8 cellular contexts compared by ENCODE assay signal in genomic region chr19:2622371-2622961, GRCh38.
A peak's percentile ranks its signal among the peaks of the same experiment; 100 is the strongest.
DNase-seq lines count a peak whose midpoint lies in the region; ATAC-seq and TF ChIP-seq lines count a peak whose summit lies in the region.
"Not testable (repeated sequence)": the region's sequence is repeated elsewhere in the genome, so short reads cannot be mapped to it uniquely, and the experiment has no call there.

No MANE protein-coding gene starts in this region.

- in situ Hi-C loops in GM23248 (cut with MboI): not testable (repeated sequence)

- intact Hi-C loops in spleen (cut with DNase I; ENCODE audit: low total_unique reads): not testable (repeated sequence)

- not testable (repeated sequence) for TF ChIP-seq POLR2A in spleen (IDR thresholded peaks at IDR 0.05); upper lobe of left lung (IDR thresholded peaks at IDR 0.05)

- H2AFZ ChIP-seq in DND-41 (ENCODE audit: low read depth, low read length): peak overlapping the region; percentile 19; the same call in 1 of the 2 replicates
- peak overlapping the region; percentile 84 for H2AFZ ChIP-seq in GM23248
- H2AFZ ChIP-seq in SU-DHL-6 (ENCODE audit: low read depth, low read length, severe bottlenecking): not testable (repeated sequence)

- not testable (repeated sequence) for H3K9me2 ChIP-seq in GM23248 (ENCODE audit: insufficient read depth); SU-DHL-6 (replicated peaks; ENCODE audit: insufficient read depth, low read length)

- H3K9ac ChIP-seq in DND-41 (ENCODE audit: low read depth, low read length) (peak overlapping the region; percentile 19), GM23248 (peak overlapping the region; percentile 60), SU-DHL-6 (ENCODE audit: low read length) (peak overlapping the region; percentile 71)

- not testable (repeated sequence) for H3K27me3 ChIP-seq in DND-41 (ENCODE audit: insufficient read depth, low read length, poor library complexity); GM23248 (replicated peaks; ENCODE audit: insufficient read depth); SU-DHL-6 (ENCODE audit: low read length); spleen (replicated peaks in 1 of 7); upper lobe of left lung

- POLR2A ChIA-PET in activated CD4-positive, alpha-beta memory T cell treated with anti-CD3 and anti-CD28 coated beads, Interleukin-2, amount 10 ng/mL, durations not matched to agents 7 days and 5 days (lab: Charles Lee): interaction anchor here (0.6 to 10.6 kb wide), 7 partner anchors 69 to 333 kb away, joined by 3 to 220 read pairs (median 4); partner anchors contain the start of genes GADD45B and LMNB2

- H3K79me2 ChIP-seq in DND-41 (ENCODE audit: insufficient read depth, low read length); GM23248 (ENCODE audit: insufficient read depth); SU-DHL-6 (ENCODE audit: insufficient read depth, low read length): not testable (repeated sequence)

- not testable (repeated sequence) for TF ChIP-seq EP300 in upper lobe of left lung (IDR thresholded peaks at IDR 0.05)

- not testable (repeated sequence) for H3K9me3 Mint-ChIP-seq in activated CD4-positive, alpha-beta memory T cell treated with anti-CD3 and anti-CD28 coated beads, Interleukin-2, amount 10 ng/mL, durations not matched to agents 7 days and 5 days

- H3F3A ChIP-seq in GM23248 (ENCODE audit: insufficient read depth): not testable (repeated sequence)
- H3F3A ChIP-seq in SU-DHL-6 (ENCODE audit: insufficient read depth): peaks cover 63% of the 10 kb centered on the region

- 52 to 66% methylated on average over 13 to 40 of the region's 40 CpGs for WGBS in GM23248 (ENCODE audit: low coverage in 1 of 2, low lambda C conversion rate in 2 of 2, missing lambda C conversion rate in 2 of 2), 2 experiments
- 62 to 81% (median 74%) methylated on average over 37 to 40 of the region's 40 CpGs for WGBS in spleen, 5 donors
- WGBS in upper lobe of left lung, 2 donors: 91% methylated on average over 35 to 38 of the region's 40 CpGs

- H3K27me3 Mint-ChIP-seq in activated CD4-positive, alpha-beta memory T cell treated with anti-CD3 and anti-CD28 coated beads, Interleukin-2, amount 10 ng/mL, durations not matched to agents 7 days and 5 days: not testable (repeated sequence)

- peak overlapping the region; percentile 58 for H3K4me3 Mint-ChIP-seq in activated CD4-positive, alpha-beta memory T cell treated with anti-CD3 and anti-CD28 coated beads, Interleukin-2, amount 10 ng/mL, durations not matched to agents 7 days and 5 days

- peak overlapping the region in 1 of 2 experiments; percentile 25; a peak in 1 of 4 replicates for H3K4me3 ChIP-seq in DND-41 (ENCODE audit: low read depth in 1 of 2, low read length in 2 of 2)
- H3K4me3 ChIP-seq in GM23248: peak overlapping the region; percentile 43
- H3K4me3 ChIP-seq in SU-DHL-6 (ENCODE audit: insufficient read depth, low read length, poor library complexity, severe bottlenecking): peak overlapping the region; percentile 50
- peak overlapping the region in 1 of 8 donors; percentile 62 for H3K4me3 ChIP-seq in spleen
- not testable (repeated sequence) for H3K4me3 ChIP-seq in upper lobe of left lung

- H4K20me1 ChIP-seq in DND-41 (ENCODE audit: insufficient read depth, low read length); GM23248 (ENCODE audit: insufficient read depth); SU-DHL-6 (ENCODE audit: low read depth, low read length): not testable (repeated sequence)

- peaks cover 66% of the 10 kb centered on the region for H3K4me1 ChIP-seq in DND-41 (ENCODE audit: insufficient read depth, low read length)
- H3K4me1 ChIP-seq in GM23248 (ENCODE audit: insufficient read depth): peaks cover 15% of the 10 kb centered on the region
- H3K4me1 ChIP-seq in spleen: peaks cover 65 to 100% (median 92%) of the 10 kb centered on the region in 6 donors
- H3K4me1 ChIP-seq in upper lobe of left lung: peaks cover 36 to 89% (median 65%) of the 10 kb centered on the region in 4 donors

- not testable (repeated sequence) for ATAC-seq in DND-41 (ENCODE audit: insufficient read depth, low read depth); upper lobe of left lung (ENCODE audit: low FRiP score in 2 of 2)

- not testable (repeated sequence) for TF ChIP-seq CTCF in DND-41 (IDR thresholded peaks at IDR 0.05; ENCODE audit: borderline replicate concordance, extremely low read depth, low read length, poor library complexity, severe bottlenecking); SU-DHL-6 (IDR thresholded peaks at IDR 0.05; ENCODE audit: insufficient read depth, low read length, poor library complexity, severe bottlenecking); upper lobe of left lung (IDR thresholded peaks at IDR 0.05)
- peak in 1 of 11 experiments; percentile 26 for TF ChIP-seq CTCF in spleen (IDR thresholded peaks at IDR 0.05 in 8 of 11, conservative IDR thresholded peaks at IDR 0.05 in 3 of 11)

- peak overlapping the region; percentile 87 for H3K27ac Mint-ChIP-seq in activated CD4-positive, alpha-beta memory T cell treated with anti-CD3 and anti-CD28 coated beads, Interleukin-2, amount 10 ng/mL, durations not matched to agents 7 days and 5 days

- H3K4me2 ChIP-seq in DND-41 (ENCODE audit: insufficient read depth, low read length): peak overlapping the region; percentile 18
- H3K4me2 ChIP-seq in GM23248 (ENCODE audit: unreplicated experiment): peak overlapping the region; percentile 28
- peak overlapping the region; percentile 82 for H3K4me2 ChIP-seq in SU-DHL-6 (ENCODE audit: low read depth, low read length, poor library complexity, severe bottlenecking)

- CTCF ChIA-PET in activated CD4-positive, alpha-beta memory T cell treated with anti-CD3 and anti-CD28 coated beads, Interleukin-2, amount 10 ng/mL, durations not matched to agents 7 days and 5 days (lab: Charles Lee): interaction anchor here (0.8 to 4.6 kb wide), 7 partner anchors 9 to 149 kb away, joined by 3 to 46 read pairs (median 4); partner anchors contain the start of gene GADD45B

- peaks cover 58% of the 10 kb centered on the region for H3K4me1 Mint-ChIP-seq in activated CD4-positive, alpha-beta memory T cell treated with anti-CD3 and anti-CD28 coated beads, Interleukin-2, amount 10 ng/mL, durations not matched to agents 7 days and 5 days

- not testable (repeated sequence) for H3K36me3 ChIP-seq in DND-41 (ENCODE audit: insufficient read depth, low read length); GM23248 (ENCODE audit: low read depth); SU-DHL-6 (ENCODE audit: low read length); spleen; upper lobe of left lung

- H3K9me3 ChIP-seq in DND-41 (ENCODE audit: insufficient read depth, low read length, severe bottlenecking); GM23248 (ENCODE audit: low read depth); SU-DHL-6 (ENCODE audit: insufficient read depth, low read length); spleen; upper lobe of left lung: not testable (repeated sequence)

- DNase-seq in DND-41 (peak; percentile 79), GM23248 (peak; percentile 37), spleen (peak; percentile 88)
- peak; percentile 41 for DNase-seq in activated CD4-positive, alpha-beta memory T cell treated with anti-CD3 and anti-CD28 coated beads, Interleukin-2, amount 10 ng/mL, durations not matched to agents 7 days and 5 days
- peak; percentile 75 for DNase-seq in activated effector memory CD4-positive, alpha-beta T cell treated with anti-CD3 and anti-CD28 coated beads, Interleukin-2, amount 50 U/mL, for 16 hours
- DNase-seq in effector CD4-positive, alpha-beta T cell: peak; percentile 31
- DNase-seq in upper lobe of left lung: not testable (repeated sequence)

- H3K27ac ChIP-seq in DND-41 (ENCODE audit: low read length) (peak overlapping the region; percentile 62), SU-DHL-6 (ENCODE audit: low read depth, low read length) (peak overlapping the region; percentile 97), spleen (peak overlapping the region; percentile 88 to 97 (median 92)), upper lobe of left lung (peak overlapping the region in 3 of 4 donors; percentile 85 to 99 (median 92))
- H3K27ac ChIP-seq in GM23248: not testable (repeated sequence)

- H3K36me3 Mint-ChIP-seq in activated CD4-positive, alpha-beta memory T cell treated with anti-CD3 and anti-CD28 coated beads, Interleukin-2, amount 10 ng/mL, durations not matched to agents 7 days and 5 days (ENCODE audit: low read depth): not testable (repeated sequence)

Comparison
In these comparisons a context has a peak if more than half of its experiments do, and no peak if none do; other contexts are left out.
1. H3K4me2 ChIP-seq: peak in every context shown above with its lines; median percentile 82 in SU-DHL-6; 28 in GM23248; 18 in DND-41.
2. H3K9ac ChIP-seq: peak in every context shown above with its lines; median percentile 71 in SU-DHL-6; 60 in GM23248; 19 in DND-41.